In the genomic region with DNA sequence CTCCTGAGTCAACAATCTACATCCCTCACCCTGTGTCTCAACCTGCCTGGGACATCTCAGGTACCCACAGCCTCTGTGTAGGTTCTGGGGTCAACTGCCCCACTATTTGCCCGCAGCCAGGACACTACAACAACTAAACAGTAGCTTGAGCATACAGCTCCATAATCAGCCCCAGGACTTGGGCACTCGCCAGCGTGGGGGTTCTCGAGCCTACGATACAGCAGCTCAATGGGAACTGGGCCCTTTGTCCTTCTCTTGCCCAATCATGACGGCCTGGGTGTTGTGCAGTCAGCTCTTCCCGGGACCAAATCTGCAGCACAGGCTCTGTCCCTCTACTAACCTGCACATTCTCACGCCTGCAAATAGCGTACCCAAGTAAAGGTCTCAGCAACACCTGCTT, we compare ENCODE assay signal across 9 cellular contexts. TPM values are rescaled to one million over a fixed set of nuclear protein-coding genes. Genes with fewer than 3 reads are reported as not detected.
DNase-seq lines count a peak whose midpoint lies in the region; ATAC-seq, FAIRE-seq and TF ChIP-seq lines count a peak whose summit lies in the region.
"Had no signal": no experiment of that assay in that cellular context is flagged by ENCODE, and none has a peak within 500 bp of the region (broad histone marks: within the 10 kb centered on the region; RNA-seq: fewer than 3 reads in every experiment).

No MANE protein-coding gene starts in this region.

- H3K4me2 ChIP-seq in MM.1S (ENCODE audit: low read depth, low read length) = no peak overlapping the region

- H3K27me3 Mint-ChIP-seq in activated T-cell treated with anti-CD3 and anti-CD28 coated beads, Interleukin-2, amount 50 U/mL, for 72 hours (ENCODE audit: low read depth) = no peaks in the 10 kb centered on the region
- H3K27me3 Mint-ChIP-seq in WTC11 (ENCODE audit: low read depth) = peaks cover 20% of the 10 kb centered on the region
- peaks cover 2% of the 10 kb centered on the region for H3K27me3 Mint-ChIP-seq in stimulated activated naive CD8-positive, alpha-beta T cell treated with anti-CD3 and anti-CD28 coated beads, Interleukin-15, amount 100 ng/mL, for 72 hours

- H3K79me2 ChIP-seq in MM.1S (ENCODE audit: low read length) = peaks cover 16% of the 10 kb centered on the region

- H3K9me3 ChIP-seq in iPS-15b (ENCODE audit: control insufficient read depth, insufficient read depth, low read length) = peaks cover 12% of the 10 kb centered on the region
- no peaks in the 10 kb centered on the region for H3K9me3 ChIP-seq in MM.1S (replicated peaks; ENCODE audit: insufficient read depth, low read length)
- H3K9me3 ChIP-seq in small intestine (ENCODE audit: control insufficient read depth, low read depth) = peaks cover 7% of the 10 kb centered on the region

- TF ChIP-seq CTCF in WTC11 (IDR thresholded peaks at IDR 0.05) = no peak
- no peak for TF ChIP-seq CTCF in MM.1S (IDR thresholded peaks at IDR 0.05; ENCODE audit: low read length)

- H3K4me3 Mint-ChIP-seq in activated T-cell treated with anti-CD3 and anti-CD28 coated beads, Interleukin-2, amount 50 U/mL, for 72 hours = peak overlapping the region; percentile 79 to 98
- peak overlapping the region; percentile 94 for H3K4me3 Mint-ChIP-seq in WTC11
- H3K4me3 Mint-ChIP-seq in stimulated activated naive CD8-positive, alpha-beta T cell treated with anti-CD3 and anti-CD28 coated beads, Interleukin-15, amount 100 ng/mL, for 72 hours = peak overlapping the region; percentile 92 to 96

- H3K36me3 Mint-ChIP-seq in activated T-cell treated with anti-CD3 and anti-CD28 coated beads, Interleukin-2, amount 50 U/mL, for 72 hours (ENCODE audit: insufficient read depth in 2 of 2) = peaks cover 51 to 73% of the 10 kb centered on the region in 2 donors
- peaks cover 52% of the 10 kb centered on the region for H3K36me3 Mint-ChIP-seq in WTC11

- DNase-seq in activated T-cell treated with anti-CD3 and anti-CD28 coated beads, Interleukin-2, amount 50 U/mL, for 72 hours = no peak
- no peak for DNase-seq in activated T-cell treated with anti-CD3 and anti-CD28 coated beads, Interleukin-2, amount 50 U/mL, for 48 hours
- DNase-seq in WTC11 (ENCODE audit: low spot score) (no peak), MM.1S (no peak), small intestine (no peak), iPS-NIHi7 (ENCODE audit: extremely low spot score) (no peak)
- DNase-seq in stimulated activated naive CD8-positive, alpha-beta T cell treated with anti-CD3 and anti-CD28 coated beads, Interleukin-15, amount 100 ng/mL, for 72 hours = no peak
- DNase-seq: NCI-H526 had no signal

- POLR2A ChIA-PET in WTC11 (lab: Charles Lee) = no interaction called here

- H4K20me1 ChIP-seq in MM.1S (ENCODE audit: insufficient read depth, low read length) = no peaks in the 10 kb centered on the region

- no peaks in the 10 kb centered on the region for H3K27me3 ChIP-seq in iPS-15b (ENCODE audit: control insufficient read depth, insufficient read depth, low read length)
- peaks cover 21% of the 10 kb centered on the region for H3K27me3 ChIP-seq in MM.1S (replicated peaks; ENCODE audit: insufficient read depth, low read length)
- no peaks in the 10 kb centered on the region for H3K27me3 ChIP-seq in small intestine (ENCODE audit: control insufficient read depth in 2 of 2, insufficient read depth in 2 of 2, low read length in 2 of 2)

- WGBS in small intestine, 3 donors = 96 to 98% (median 98%) methylated on average over 9 of the region's 9 CpGs

- ATAC-seq in activated T-cell treated with anti-CD3 and anti-CD28 coated beads, Interleukin-2, amount 50 U/mL, for 72 hours (replicated peaks in 1 of 2) = no peak
- ATAC-seq in WTC11 = no peak
- no peak for ATAC-seq in stimulated activated naive CD8-positive, alpha-beta T cell treated with anti-CD3 and anti-CD28 coated beads, Interleukin-15, amount 100 ng/mL, for 72 hours

- peaks cover 37% of the 10 kb centered on the region for H3K4me1 Mint-ChIP-seq in activated T-cell treated with anti-CD3 and anti-CD28 coated beads, Interleukin-2, amount 50 U/mL, for 72 hours (ENCODE audit: low read depth)
- peaks cover 12% of the 10 kb centered on the region for H3K4me1 Mint-ChIP-seq in WTC11
- peaks cover 46% of the 10 kb centered on the region for H3K4me1 Mint-ChIP-seq in stimulated activated naive CD8-positive, alpha-beta T cell treated with anti-CD3 and anti-CD28 coated beads, Interleukin-15, amount 100 ng/mL, for 72 hours

- H3K36me3 ChIP-seq in iPS-15b (ENCODE audit: control insufficient read depth, insufficient read depth, low read length) = peaks cover 24% of the 10 kb centered on the region
- peaks cover 5% of the 10 kb centered on the region; the same call in 1 of the 2 replicates for H3K36me3 ChIP-seq in MM.1S (replicated peaks; ENCODE audit: insufficient read depth, low read length)
- peaks cover 19 to 33% of the 10 kb centered on the region in 2 donors for H3K36me3 ChIP-seq in small intestine (ENCODE audit: control insufficient read depth in 2 of 2, insufficient read depth in 2 of 2, low read length in 2 of 2)

- no peaks in the 10 kb centered on the region for H3K9me2 ChIP-seq in MM.1S (replicated peaks; ENCODE audit: insufficient read depth, low read length)

- CTCF ChIA-PET in WTC11 (lab: Charles Lee) = no interaction called here

- FAIRE-seq in small intestine (lab: Jason Lieb, UNC) = no peak

- H2AFZ ChIP-seq in MM.1S (ENCODE audit: low read length) = no peak overlapping the region

- H3K9ac ChIP-seq in iPS-15b (ENCODE audit: low read depth, low read length) (no peak overlapping the region), MM.1S (ENCODE audit: low read length) (no peak overlapping the region)

- H3K4me3 ChIP-seq in iPS-15b (ENCODE audit: low read depth, low read length) (peak overlapping the region; percentile 95), MM.1S (ENCODE audit: low read length) (no peak overlapping the region), small intestine (ENCODE audit: low read depth in 1 of 2, low read length in 2 of 2) (no peak overlapping the region)

- H3K4me1 ChIP-seq in iPS-15b (ENCODE audit: control insufficient read depth, insufficient read depth, low read length) (no peaks in the 10 kb centered on the region), MM.1S (ENCODE audit: low read length) (no peaks in the 10 kb centered on the region; the same call in 1 of the 2 replicates), small intestine (ENCODE audit: control insufficient read depth in 2 of 2, insufficient read depth in 1 of 2, low read depth in 1 of 2, low read length in 1 of 2) (peaks cover 5 to 7% of the 10 kb centered on the region in 2 donors)

- no peaks in the 10 kb centered on the region for H3F3A ChIP-seq in MM.1S (ENCODE audit: insufficient read depth, low read length)

- no peak overlapping the region for H3K27ac Mint-ChIP-seq in activated T-cell treated with anti-CD3 and anti-CD28 coated beads, Interleukin-2, amount 50 U/mL, for 72 hours
- H3K27ac Mint-ChIP-seq in WTC11 = no peak overlapping the region
- peak overlapping the region in 1 of 2 donors; percentile 50 for H3K27ac Mint-ChIP-seq in stimulated activated naive CD8-positive, alpha-beta T cell treated with anti-CD3 and anti-CD28 coated beads, Interleukin-15, amount 100 ng/mL, for 72 hours

- H3K27ac ChIP-seq in MM.1S (ENCODE audit: low read length) (no peak overlapping the region), small intestine (ENCODE audit: low read depth in 1 of 2, low read length in 1 of 2) (no peak overlapping the region)

- H3K9me3 Mint-ChIP-seq in activated T-cell treated with anti-CD3 and anti-CD28 coated beads, Interleukin-2, amount 50 U/mL, for 72 hours = peaks cover 28 to 36% of the 10 kb centered on the region in 2 donors
- peaks cover 64% of the 10 kb centered on the region for H3K9me3 Mint-ChIP-seq in WTC11
- H3K9me3 Mint-ChIP-seq in stimulated activated naive CD8-positive, alpha-beta T cell treated with anti-CD3 and anti-CD28 coated beads, Interleukin-15, amount 100 ng/mL, for 72 hours = peaks cover 53 to 70% of the 10 kb centered on the region in 2 donors

TF ChIP-seq in WTC11, 78 proteins besides CTCF, POLR2A, EP300 and RAD21 (continues in another document):
- TF ChIP-seq SMAD3 (CRISPR knock-in tag; IDR thresholded peaks at IDR 0.05; ENCODE audit: borderline replicate concordance) = no peak
- TF ChIP-seq MYBL2 (CRISPR knock-in tag; IDR thresholded peaks at IDR 0.05) = no peak
- no peak for TF ChIP-seq NFYB (CRISPR knock-in tag; conservative IDR thresholded peaks at IDR 0.05; ENCODE audit: low read depth)
- TF ChIP-seq, protein P1, sequence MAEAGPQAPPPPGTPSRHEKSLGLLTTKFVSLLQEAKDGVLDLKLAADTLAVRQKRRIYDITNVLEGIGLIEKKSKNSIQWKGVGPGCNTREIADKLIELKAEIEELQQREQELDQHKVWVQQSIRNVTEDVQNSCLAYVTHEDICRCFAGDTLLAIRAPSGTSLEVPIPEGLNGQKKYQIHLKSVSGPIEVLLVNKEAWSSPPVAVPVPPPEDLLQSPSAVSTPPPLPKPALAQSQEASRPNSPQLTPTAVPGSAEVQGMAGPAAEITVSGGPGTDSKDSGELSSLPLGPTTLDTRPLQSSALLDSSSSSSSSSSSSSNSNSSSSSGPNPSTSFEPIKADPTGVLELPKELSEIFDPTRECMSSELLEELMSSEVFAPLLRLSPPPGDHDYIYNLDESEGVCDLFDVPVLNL (CRISPR knock-in tag; IDR thresholded peaks at IDR 0.05; ENCODE audit: borderline replicate concordance, low read depth) = no peak

RNA-seq across cellular contexts. Expression of a gene that starts 1.3 kb away (rescaled TPM):
- total RNA-seq in activated T-cell treated with anti-CD3 and anti-CD28 coated beads, Interleukin-2, amount 50 U/mL, for 72 hours = 10 to 100 TPM in 1 of 2 donors, 1 to 10 TPM in 1; 8.2 to 10.5 TPM
- 7.5 to 9.3 TPM (median 8.9 TPM) in 3 replicates for total RNA-seq in WTC11 (2021)
- 1 to 10 TPM; 4.6 to 7.2 (median 5.2) TPM for polyA plus RNA-seq in small intestine

RNA-seq across cellular contexts. Expression of a gene that starts 30.5 kb away (rescaled TPM):
- not detected for total RNA-seq in activated T-cell treated with anti-CD3 and anti-CD28 coated beads, Interleukin-2, amount 50 U/mL, for 72 hours
- not detected in 3 replicates for total RNA-seq in WTC11 (2021)
- 10 to 100 TPM in 2 of 3 donors, 1 to 10 TPM in 1; 5.1 to 28.4 (median 16.1) TPM for polyA plus RNA-seq in small intestine

RNA-seq across cellular contexts. Expression of a gene that starts 50.7 kb away (rescaled TPM):
- total RNA-seq in activated T-cell treated with anti-CD3 and anti-CD28 coated beads, Interleukin-2, amount 50 U/mL, for 72 hours = 1 to 10 TPM; 1.4 to 2.7 TPM
- 1.8 to 2.4 TPM (median 2.2 TPM) in 3 replicates for total RNA-seq in WTC11 (2021)
- polyA plus RNA-seq in small intestine = 1 to 10 TPM in 2 of 3 donors, under 1 TPM in 1; 0.27 to 2.4 (median 1.1) TPM
